Comparison of ENCODE assay signal across 14 cellular contexts in genomic region chr14:92973798-92974372, GRCh38. TPM values are rescaled to one million over a fixed set of nuclear protein-coding genes. Genes with fewer than 3 reads are reported as not detected.
DNase-seq lines count a peak whose midpoint lies in the region; ATAC-seq and TF ChIP-seq lines count a peak whose summit lies in the region.
"Had no signal": no experiment of that assay in that cellular context is flagged by ENCODE, and none has a peak within 500 bp of the region (broad histone marks: within the 10 kb centered on the region; RNA-seq: fewer than 3 reads in every experiment).

No MANE protein-coding gene starts in this region.

- no peak for TF ChIP-seq CTCF in C4-2B (conservative IDR thresholded peaks at IDR 0.05)
- no peak for TF ChIP-seq CTCF in left ventricle myocardium inferior (IDR thresholded peaks at IDR 0.05; ENCODE audit: borderline replicate concordance)
- no peak for TF ChIP-seq CTCF in smooth muscle cell (IDR thresholded peaks at IDR 0.05; ENCODE audit: borderline replicate concordance, insufficient read depth, poor library complexity, severe bottlenecking)

- no peaks in the 10 kb centered on the region for H3K27me3 ChIP-seq in left ventricle myocardium inferior (ENCODE audit: low read depth)
- no peaks in the 10 kb centered on the region for H3K27me3 ChIP-seq in smooth muscle cell (ENCODE audit: low read depth)
- H3K27me3 ChIP-seq: neutrophil had no signal

- peak overlapping the region; percentile 98 for H3K27ac ChIP-seq in C4-2B
- peak overlapping the region; percentile 89 for H3K27ac ChIP-seq in left ventricle myocardium inferior (replicated peaks)
- H3K27ac ChIP-seq in smooth muscle cell (ENCODE audit: low read depth), result peak overlapping the region; percentile 58
- H3K27ac ChIP-seq: neutrophil had no signal

- H3K9ac ChIP-seq in smooth muscle cell (ENCODE audit: low read depth), result no peak overlapping the region

- H3K4me3 ChIP-seq in left ventricle myocardium inferior (no peak overlapping the region), smooth muscle cell (no peak overlapping the region)

- WGBS in smooth muscle cell (ENCODE audit: low lambda C conversion rate), result 50% methylated on average over 9 of the region's 9 CpGs

- H3K79me2 ChIP-seq in smooth muscle cell (ENCODE audit: low read depth), result no peaks in the 10 kb centered on the region

- no peak overlapping the region for H2AFZ ChIP-seq in smooth muscle cell (ENCODE audit: low read depth)

- peaks cover 62% of the 10 kb centered on the region for H3K4me1 ChIP-seq in left ventricle myocardium inferior
- no peaks in the 10 kb centered on the region for H3K4me1 ChIP-seq in smooth muscle cell (ENCODE audit: low read depth)

- peaks cover 21% of the 10 kb centered on the region for H3K36me3 ChIP-seq in left ventricle myocardium inferior
- H3K36me3 ChIP-seq in smooth muscle cell (ENCODE audit: low read depth), result no peaks in the 10 kb centered on the region

- H3F3A ChIP-seq in smooth muscle cell (ENCODE audit: low read depth), result no peaks in the 10 kb centered on the region

- intact Hi-C loops in left ventricle myocardium inferior (cut with micrococcal nuclease), result no loop called here

- no peak for ATAC-seq in GM21367 (IDR thresholded peaks at IDR 0.05; ENCODE audit: unreplicated experiment)
- ATAC-seq: activated CD8-positive, alpha-beta T cell treated with anti-CD3 and anti-CD28 coated beads, Interleukin-2, amount 10 ng/mL, durations not matched to agents 7 days and 5 days had no signal

- no peaks in the 10 kb centered on the region for H4K20me1 ChIP-seq in smooth muscle cell (ENCODE audit: low read depth)

- DNase-seq in T47D (ENCODE audit: low read depth in 1 of 2, low spot score in 1 of 2) (peak; percentile 50 to 87), left ventricle myocardium inferior (no peak), smooth muscle cell (lab: John Stamatoyannopoulos, UW; ENCODE audit: unreplicated experiment) (peak; percentile 14), SKM-1 treated with dmso at 0.1 percent for 144 hours (lab: John Stamatoyannopoulos, UW; ENCODE audit: unreplicated experiment) (no peak), dedifferentiated amniotic fluid mesenchymal stem cell (ENCODE audit: extremely low spot score) (no peak), OCI-M1 (lab: John Stamatoyannopoulos, UW) (no peak)
- DNase-seq: cerebellar nuclear complex, NCI-H1048 had no signal

- in situ Hi-C loops in T47D (cut with HindIII; ENCODE audit: low pct_unique_long_range_greater_than_20kb, low sequenced_read_pairs), result no loop called here

- peaks cover 21% of the 10 kb centered on the region for H3K9me3 ChIP-seq in left ventricle myocardium inferior (replicated peaks)
- H3K9me3 ChIP-seq in smooth muscle cell (replicated peaks; ENCODE audit: low read depth), result no peaks in the 10 kb centered on the region
- H3K9me3 ChIP-seq: neutrophil had no signal

- H3K4me2 ChIP-seq in smooth muscle cell, result peak overlapping the region; percentile 71

RNA-seq across cellular contexts. Expression of gene CHGA, which starts 50.9 kb away (rescaled TPM):
- total RNA-seq in left ventricle myocardium inferior (not detected), smooth muscle cell (not detected in 2 replicates)
- polyA plus RNA-seq in smooth muscle cell, result not detected in 2 replicates
- total RNA-seq: activated CD8-positive, alpha-beta T cell treated with anti-CD3 and anti-CD28 coated beads, Interleukin-2, amount 10 ng/mL, durations not matched to agents 7 days and 5 days; activated naive CD4-positive, alpha-beta T cell treated with anti-CD3 and anti-CD28 coated beads for 36 hours had no signal
- polyA plus RNA-seq: BJ had no signal

Comparison
In these comparisons a context has a peak if more than half of its experiments do, and no peak if none do; other contexts are left out.
1. DNase-seq: peak in T47D (2 of 2) and smooth muscle cell (single experiment); none in left ventricle myocardium inferior (single experiment), SKM-1 treated with dmso at 0.1 percent for 144 hours (single experiment), dedifferentiated amniotic fluid mesenchymal stem cell (single experiment) and OCI-M1 (single experiment).
2. Peak in every context shown above with its lines, with median percentiles within 50 percentile points of each other: H3K27ac ChIP-seq.